Comparison of ENCODE assay signal across 15 cellular contexts in genomic region chr7:1053816-1054370, GRCh38. TPM values are rescaled to one million over a fixed set of nuclear protein-coding genes. Genes with fewer than 3 reads are reported as not detected.
DNase-seq lines count a peak whose midpoint lies in the region; ATAC-seq and TF ChIP-seq lines count a peak whose summit lies in the region.
"Had no signal": no experiment of that assay in that cellular context is flagged by ENCODE, and none has a peak within 500 bp of the region (broad histone marks: within the 10 kb centered on the region; RNA-seq: fewer than 3 reads in every experiment).

No MANE protein-coding gene starts in this region.

- H3K4me2 ChIP-seq in neural progenitor cell: peak overlapping the region; percentile 60

- no peaks in the 10 kb centered on the region for H3K9me3 Mint-ChIP-seq in neural progenitor cell
- H3K9me3 Mint-ChIP-seq in effector memory CD8-positive, alpha-beta T cell: no peaks in the 10 kb centered on the region
- H3K9me3 Mint-ChIP-seq: activated naive CD4-positive, alpha-beta T cell treated with anti-CD3 and anti-CD28 coated beads, Interleukin-2, amount 50 U/mL, for 24 hours; natural killer cell treated with Interleukin-12 subunit alpha and Interleukin-12 subunit beta and Interleukin-15 and Interleukin-18, amount 100 ng/mL, for 72 hours had no signal

- peak overlapping the region; percentile 20 for H3K9ac ChIP-seq in neural progenitor cell

- peak in 1 of 5 donors; percentile 21 for DNase-seq in heart left ventricle
- DNase-seq in Right ventricle myocardium superior: no peak
- peak; percentile 73 for DNase-seq in neural progenitor cell (ENCODE audit: low spot score)
- no peak for DNase-seq in upper lobe of right lung
- no peak for DNase-seq in central memory CD4-positive, alpha-beta T cell
- no peak for DNase-seq in effector memory CD8-positive, alpha-beta T cell
- DNase-seq: effector memory CD4-positive, alpha-beta T cell; HCEC 1CT; NCI-H1048; stimulated activated CD8-positive, alpha-beta memory T cell treated with anti-CD3 and anti-CD28 coated beads, Interleukin-4, amount 100 ng/mL, for 48 hours had no signal

- TF ChIP-seq CTCF in heart left ventricle (IDR thresholded peaks at IDR 0.05) (no peak), neural progenitor cell (IDR thresholded peaks at IDR 0.05) (no peak), upper lobe of right lung (IDR thresholded peaks at IDR 0.05) (no peak)

- peaks cover 4% of the 10 kb centered on the region for H3K36me3 Mint-ChIP-seq in neural progenitor cell
- peaks cover 3% of the 10 kb centered on the region for H3K36me3 Mint-ChIP-seq in effector memory CD8-positive, alpha-beta T cell (ENCODE audit: insufficient read depth)
- H3K36me3 Mint-ChIP-seq: activated naive CD4-positive, alpha-beta T cell treated with anti-CD3 and anti-CD28 coated beads, Interleukin-2, amount 50 U/mL, for 24 hours; natural killer cell treated with Interleukin-12 subunit alpha and Interleukin-12 subunit beta and Interleukin-15 and Interleukin-18, amount 100 ng/mL, for 72 hours had no signal

- H3K4me3 Mint-ChIP-seq in neural progenitor cell: peak overlapping the region; percentile 57
- H3K4me3 Mint-ChIP-seq in effector memory CD8-positive, alpha-beta T cell: no peak overlapping the region
- H3K4me3 Mint-ChIP-seq: activated naive CD4-positive, alpha-beta T cell treated with anti-CD3 and anti-CD28 coated beads, Interleukin-2, amount 50 U/mL, for 24 hours; natural killer cell treated with Interleukin-12 subunit alpha and Interleukin-12 subunit beta and Interleukin-15 and Interleukin-18, amount 100 ng/mL, for 72 hours had no signal

- no peak overlapping the region for H2AFZ ChIP-seq in neural progenitor cell (replicated peaks)

- H3K9me3 ChIP-seq in heart left ventricle (no peaks in the 10 kb centered on the region), esophagus (ENCODE audit: control insufficient read depth in 2 of 2, insufficient read depth in 1 of 2, low read depth in 1 of 2, low read length in 1 of 2) (no peaks in the 10 kb centered on the region), neural progenitor cell (ENCODE audit: low read depth) (no peaks in the 10 kb centered on the region), upper lobe of right lung (no peaks in the 10 kb centered on the region)

- intact Hi-C loops in heart left ventricle (cut with DNase I) (no loop called here), Right ventricle myocardium superior (cut with DNase I) (no loop called here), upper lobe of right lung (cut with DNase I) (no loop called here)

- peaks cover 39% of the 10 kb centered on the region for H3K4me1 Mint-ChIP-seq in neural progenitor cell
- H3K4me1 Mint-ChIP-seq in effector memory CD8-positive, alpha-beta T cell (ENCODE audit: low read depth in 2 of 2): peaks cover 0 to 19% of the 10 kb centered on the region in 2 donors

- peaks cover 16% of the 10 kb centered on the region for H3K79me2 ChIP-seq in neural progenitor cell (ENCODE audit: low read depth)

- H3F3A ChIP-seq in neural progenitor cell (ENCODE audit: low read depth): peaks cover 21% of the 10 kb centered on the region

- H3K27ac ChIP-seq in heart left ventricle: peak overlapping the region; percentile 80 to 97 (median 86)
- peak overlapping the region; percentile 11 to 12 for H3K27ac ChIP-seq in esophagus (ENCODE audit: low read depth in 2 of 2, low read length in 1 of 2)
- H3K27ac ChIP-seq in neural progenitor cell: peak overlapping the region; percentile 63
- H3K27ac ChIP-seq in upper lobe of right lung: peak overlapping the region; percentile 83

- peak overlapping the region; percentile 74 for H3K27ac Mint-ChIP-seq in neural progenitor cell
- no peak overlapping the region for H3K27ac Mint-ChIP-seq in effector memory CD8-positive, alpha-beta T cell
- H3K27ac Mint-ChIP-seq: activated naive CD4-positive, alpha-beta T cell treated with anti-CD3 and anti-CD28 coated beads, Interleukin-2, amount 50 U/mL, for 24 hours; natural killer cell treated with Interleukin-12 subunit alpha and Interleukin-12 subunit beta and Interleukin-15 and Interleukin-18, amount 100 ng/mL, for 72 hours had no signal

- peaks cover 0 to 5% (median 0%) of the 10 kb centered on the region in 9 donors for H3K27me3 ChIP-seq in heart left ventricle
- no peaks in the 10 kb centered on the region for H3K27me3 ChIP-seq in esophagus (ENCODE audit: control insufficient read depth in 1 of 2, insufficient read depth in 2 of 2, low read length in 2 of 2)
- no peaks in the 10 kb centered on the region for H3K27me3 ChIP-seq in neural progenitor cell
- H3K27me3 ChIP-seq in upper lobe of right lung: no peaks in the 10 kb centered on the region

- WGBS in heart left ventricle, 4 donors: 82 to 90% (median 85%) methylated on average over 16 to 17 of the region's 17 CpGs
- WGBS in esophagus, 2 donors: 86 to 89% methylated on average over 17 of the region's 17 CpGs

- peaks cover 0 to 13% (median 0%) of the 10 kb centered on the region in 9 donors for H3K36me3 ChIP-seq in heart left ventricle
- H3K36me3 ChIP-seq in esophagus (ENCODE audit: control insufficient read depth in 2 of 2, insufficient read depth in 2 of 2, low read length in 1 of 2): peaks cover 0 to 11% of the 10 kb centered on the region in 2 donors
- H3K36me3 ChIP-seq in neural progenitor cell: no peaks in the 10 kb centered on the region
- peaks cover 5% of the 10 kb centered on the region for H3K36me3 ChIP-seq in upper lobe of right lung

- no peak for TF ChIP-seq POLR2A in heart left ventricle (IDR thresholded peaks at IDR 0.05)

- H3K4me3 ChIP-seq in heart left ventricle (no peak overlapping the region), esophagus (ENCODE audit: low read depth in 1 of 2, low read length in 2 of 2) (no peak overlapping the region), neural progenitor cell (no peak overlapping the region), upper lobe of right lung (no peak overlapping the region)

- H4K20me1 ChIP-seq in neural progenitor cell (ENCODE audit: low read depth): peaks cover 3% of the 10 kb centered on the region

- H3K4me1 ChIP-seq in heart left ventricle: peaks cover 4 to 84% (median 75%) of the 10 kb centered on the region in 12 donors
- peaks cover 0 to 13% of the 10 kb centered on the region in 2 donors for H3K4me1 ChIP-seq in esophagus (ENCODE audit: control insufficient read depth in 2 of 2, insufficient read depth in 2 of 2, low read length in 1 of 2)
- H3K4me1 ChIP-seq in neural progenitor cell: peaks cover 36% of the 10 kb centered on the region
- peaks cover 52% of the 10 kb centered on the region for H3K4me1 ChIP-seq in upper lobe of right lung

- peaks cover 7% of the 10 kb centered on the region for H3K27me3 Mint-ChIP-seq in neural progenitor cell (ENCODE audit: insufficient read depth, low read depth)
- no peaks in the 10 kb centered on the region for H3K27me3 Mint-ChIP-seq in effector memory CD8-positive, alpha-beta T cell
- H3K27me3 Mint-ChIP-seq: activated naive CD4-positive, alpha-beta T cell treated with anti-CD3 and anti-CD28 coated beads, Interleukin-2, amount 50 U/mL, for 24 hours had no signal

- ATAC-seq in heart left ventricle (no peak), Right ventricle myocardium superior (ENCODE audit: poor library complexity) (no peak), upper lobe of right lung (no peak), GM18909 (IDR thresholded peaks at IDR 0.05; ENCODE audit: poor library complexity, unreplicated experiment) (no peak)
- no peak for ATAC-seq in effector memory CD8-positive, alpha-beta T cell (replicated peaks)
- ATAC-seq: natural killer cell treated with Interleukin-12 subunit alpha and Interleukin-12 subunit beta and Interleukin-15 and Interleukin-18, amount 100 ng/mL, for 72 hours had no signal

RNA-seq across cellular contexts. Expression of gene GPR146, which starts 9.5 kb away (rescaled TPM):
- 10 to 100 TPM; 12.3 to 56.8 (median 25.2) TPM for total RNA-seq in heart left ventricle
- 10 to 100 TPM; 11.1 to 26.4 TPM for polyA plus RNA-seq in heart left ventricle
- total RNA-seq in Right ventricle myocardium superior: 26.3 TPM
- 1 to 10 TPM; 4.5 to 6.3 TPM for polyA plus RNA-seq in esophagus
- total RNA-seq in neural progenitor cell (ENCODE audit: low replicate concordance): 0.79 and 3.5 TPM in 2 replicates
- total RNA-seq in upper lobe of right lung: 40.0 TPM
- total RNA-seq: fibroblast of villous mesenchyme had no signal

RNA-seq across cellular contexts. Expression of gene GPER1, which starts 34.0 kb away (rescaled TPM):
- total RNA-seq in heart left ventricle (1 to 10 TPM; 1.4 to 8.8 (median 3.0) TPM), Right ventricle myocardium superior (2.5 TPM), neural progenitor cell (ENCODE audit: low replicate concordance) (1.2 and 1.3 TPM in 2 replicates), upper lobe of right lung (11.1 TPM)
- polyA plus RNA-seq in heart left ventricle (1 to 10 TPM; 1.8 to 2.8 TPM), esophagus (1 to 10 TPM in 1 of 2 donors, under 1 TPM in 1; 0.81 to 1.1 TPM)
- total RNA-seq: natural killer cell treated with Interleukin-12 subunit alpha and Interleukin-12 subunit beta and Interleukin-15 and Interleukin-18, amount 100 ng/mL, for 72 hours had no signal

Comparison
In these comparisons a context has a peak if more than half of its experiments do, and no peak if none do; other contexts are left out.
1. H3K27ac ChIP-seq: peak in every context shown above with its lines; median percentile 86 in heart left ventricle; 83 in upper lobe of right lung; 63 in neural progenitor cell; 12 in esophagus.